21 cellular contexts compared by ENCODE assay signal in genomic region chr15:45842151-45842550, GRCh38.
DNase-seq lines count a peak whose midpoint lies in the region; ATAC-seq, FAIRE-seq and TF ChIP-seq lines count a peak whose summit lies in the region.
"Had no signal": no experiment of that assay in that cellular context is flagged by ENCODE, and none has a peak within 500 bp of the region (broad histone marks: within the 10 kb centered on the region; RNA-seq: fewer than 3 reads in every experiment).

No MANE protein-coding gene starts in this region.

- no peaks in the 10 kb centered on the region for H3K4me1 Mint-ChIP-seq in activated CD4-positive, alpha-beta T cell treated with anti-CD3 and anti-CD28 coated beads, Interleukin-2, amount 10 ng/mL, durations not matched to agents 7 days and 5 days

- 50% methylated on average over 1 of the region's 1 CpG for WGBS in hepatocyte (ENCODE audit: low lambda C conversion rate, missing lambda C conversion rate)
- WGBS in right lobe of liver (ENCODE audit: insufficient coverage, low coverage, low lambda C conversion rate, missing lambda C conversion rate), result 35% methylated on average over 1 of the region's 1 CpG
- WGBS in small intestine, 3 donors, result 6 to 54% (median 43%) methylated on average over 1 of the region's 1 CpG

- H3K36me3 ChIP-seq in hepatocyte (replicated peaks; ENCODE audit: insufficient read depth, low read depth), result no peaks in the 10 kb centered on the region
- H3K36me3 ChIP-seq in right lobe of liver, result no peaks in the 10 kb centered on the region
- H3K36me3 ChIP-seq in small intestine (ENCODE audit: control insufficient read depth in 2 of 2, insufficient read depth in 2 of 2, low read length in 2 of 2), result no peaks in the 10 kb centered on the region
- H3K36me3 ChIP-seq: BE2C had no signal

- TF ChIP-seq CTCF in hepatocyte (IDR thresholded peaks at IDR 0.05; ENCODE audit: poor library complexity) (no peak), right lobe of liver (IDR thresholded peaks at IDR 0.05) (no peak)

- no peaks in the 10 kb centered on the region for H3K9me2 ChIP-seq in hepatocyte (replicated peaks; ENCODE audit: insufficient read depth)

- H3K4me1 ChIP-seq in hepatocyte (ENCODE audit: insufficient read depth) (no peaks in the 10 kb centered on the region), right lobe of liver (peaks cover 0 to 4% (median 0%) of the 10 kb centered on the region in 4 donors), small intestine (ENCODE audit: control insufficient read depth in 2 of 2, insufficient read depth in 1 of 2, low read depth in 1 of 2, low read length in 1 of 2) (no peaks in the 10 kb centered on the region)
- H3K4me1 ChIP-seq: A549, BE2C had no signal

- no peak overlapping the region for H3K27ac Mint-ChIP-seq in activated CD4-positive, alpha-beta T cell treated with anti-CD3 and anti-CD28 coated beads, Interleukin-2, amount 10 ng/mL, durations not matched to agents 7 days and 5 days

- H4K20me1 ChIP-seq in hepatocyte (ENCODE audit: insufficient read depth, poor library complexity, severe bottlenecking), result no peaks in the 10 kb centered on the region

- no peaks in the 10 kb centered on the region for H3K9me3 Mint-ChIP-seq in activated CD4-positive, alpha-beta T cell treated with anti-CD3 and anti-CD28 coated beads, Interleukin-2, amount 10 ng/mL, durations not matched to agents 7 days and 5 days
- H3K9me3 Mint-ChIP-seq: H9 had no signal

- ATAC-seq in right lobe of liver (peak; percentile 93 to 99 (median 95)), HG02938 (IDR thresholded peaks at IDR 0.05; ENCODE audit: unreplicated experiment) (no peak)
- ATAC-seq: A549, Panc1 had no signal

- TF ChIP-seq POLR2A in right lobe of liver (IDR thresholded peaks at IDR 0.05), result no peak

- CTCF ChIA-PET in activated CD4-positive, alpha-beta T cell treated with anti-CD3 and anti-CD28 coated beads, Interleukin-2, amount 10 ng/mL, durations not matched to agents 7 days and 5 days (lab: Charles Lee), result interaction anchor here (1.1 kb wide), 1 partner anchor 11 kb away, joined by 3 read pairs; no protein-coding TSS in a partner anchor

- H3K27me3 Mint-ChIP-seq in activated CD4-positive, alpha-beta T cell treated with anti-CD3 and anti-CD28 coated beads, Interleukin-2, amount 10 ng/mL, durations not matched to agents 7 days and 5 days, result no peaks in the 10 kb centered on the region

- DNase-seq in HT-29 (ENCODE audit: low spot score) (peak; percentile 49), hepatocyte (ENCODE audit: low spot score) (peak; percentile 53), right lobe of liver (peak in 1 of 3 donors; percentile 48), small intestine (peak; percentile 6)
- DNase-seq in activated CD4-positive, alpha-beta T cell treated with anti-CD3 and anti-CD28 coated beads, Interleukin-2, amount 10 ng/mL, durations not matched to agents 7 days and 5 days, result no peak
- no peak for DNase-seq in stimulated activated CD4-positive, alpha-beta T cell treated with anti-CD3 and anti-CD28 coated beads, Interleukin-4, amount 100 ng/mL, for 1 hour
- DNase-seq: BE2C, H9, IMR-90, NCI-H1092 treated with DMSO at 0.1 percent for 48 hours, NCI-H1436 treated with DMSO at 0.1 percent for 48 hours, NCI-H2029, NCI-H226, NCI-H510A treated with DMSO at 0.1 percent for 48 hours, NCI-H748 treated with DMSO at 0.1 percent for 48 hours had no signal

- no peaks in the 10 kb centered on the region for H3K79me2 ChIP-seq in hepatocyte

- H3K4me3 ChIP-seq in hepatocyte, result no peak overlapping the region
- no peak overlapping the region for H3K4me3 ChIP-seq in right lobe of liver
- no peak overlapping the region for H3K4me3 ChIP-seq in small intestine (ENCODE audit: low read depth in 1 of 2, low read length in 2 of 2)
- H3K4me3 ChIP-seq: A549 had no signal

- H3K27ac ChIP-seq in hepatocyte (no peak overlapping the region), right lobe of liver (no peak overlapping the region), small intestine (ENCODE audit: low read depth in 1 of 2, low read length in 1 of 2) (no peak overlapping the region)
- H3K27ac ChIP-seq: A549, HL-60, KMS-11 had no signal

- H3K9me3 ChIP-seq in hepatocyte (ENCODE audit: low read depth) (no peaks in the 10 kb centered on the region), right lobe of liver (no peaks in the 10 kb centered on the region), small intestine (ENCODE audit: control insufficient read depth, low read depth) (no peaks in the 10 kb centered on the region)
- H3K9me3 ChIP-seq: A549, BE2C had no signal

- H3K36me3 Mint-ChIP-seq in activated CD4-positive, alpha-beta T cell treated with anti-CD3 and anti-CD28 coated beads, Interleukin-2, amount 10 ng/mL, durations not matched to agents 7 days and 5 days (ENCODE audit: low read depth), result no peaks in the 10 kb centered on the region

- intact Hi-C loops in right lobe of liver (cut with DNase I), result no loop called here

- H3K27me3 ChIP-seq in hepatocyte, result no peaks in the 10 kb centered on the region
- H3K27me3 ChIP-seq in right lobe of liver, result no peaks in the 10 kb centered on the region
- no peaks in the 10 kb centered on the region for H3K27me3 ChIP-seq in small intestine (ENCODE audit: control insufficient read depth in 2 of 2, insufficient read depth in 2 of 2, low read length in 2 of 2)

- POLR2A ChIA-PET in activated CD4-positive, alpha-beta T cell treated with anti-CD3 and anti-CD28 coated beads, Interleukin-2, amount 10 ng/mL, durations not matched to agents 7 days and 5 days (lab: Charles Lee), result no interaction called here

- no peak for FAIRE-seq in small intestine (lab: Jason Lieb, UNC)
- FAIRE-seq: A549, GM12891 had no signal

- no peak overlapping the region for H2AFZ ChIP-seq in hepatocyte

- no peak overlapping the region for H3K4me2 ChIP-seq in hepatocyte
- H3K4me2 ChIP-seq: A549, KMS-11 had no signal

- H3K4me3 Mint-ChIP-seq in activated CD4-positive, alpha-beta T cell treated with anti-CD3 and anti-CD28 coated beads, Interleukin-2, amount 10 ng/mL, durations not matched to agents 7 days and 5 days, result no peak overlapping the region
- H3K4me3 Mint-ChIP-seq: H9 had no signal

Comparison
In these comparisons a context has a peak if more than half of its experiments do, and no peak if none do; other contexts are left out.
1. DNase-seq: peak in HT-29 (single experiment), hepatocyte (single experiment) and small intestine (single experiment); none in activated CD4-positive, alpha-beta T cell treated with anti-CD3 and anti-CD28 coated beads, Interleukin-2, amount 10 ng/mL, durations not matched to agents 7 days and 5 days (single experiment) and stimulated activated CD4-positive, alpha-beta T cell treated with anti-CD3 and anti-CD28 coated beads, Interleukin-4, amount 100 ng/mL, for 1 hour (single experiment).